Comparison of ENCODE assay signal across 35 cellular contexts in the genomic region with DNA sequence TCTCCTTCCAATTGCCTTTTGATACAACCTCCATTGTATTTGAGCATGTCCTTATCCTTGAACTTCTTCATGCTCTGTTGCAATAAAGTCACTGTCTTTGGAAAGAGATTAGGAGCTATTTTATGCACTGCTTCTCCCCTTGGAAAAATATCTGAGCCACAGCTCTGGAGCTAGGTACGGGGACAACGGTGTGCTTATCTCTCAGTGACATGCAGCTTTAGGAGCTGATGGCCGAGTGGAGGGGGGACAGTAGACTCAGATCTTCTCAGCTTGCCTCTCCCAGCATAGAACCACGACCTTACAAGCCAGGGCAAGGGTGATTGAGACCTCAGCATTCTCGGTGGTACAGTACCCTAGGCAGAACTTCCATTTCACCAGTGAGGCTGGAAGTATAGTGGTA.
"Had no signal": no experiment of that assay in that cellular context is flagged by ENCODE, and none has a peak within 500 bp of the region (broad histone marks: within the 10 kb centered on the region; RNA-seq: fewer than 3 reads in every experiment).

No MANE protein-coding gene starts in this region.

- DNase-seq: activated CD4-positive, alpha-beta memory T cell treated with anti-CD3 and anti-CD28 coated beads, Interleukin-2, amount 10 ng/mL, durations not matched to agents 7 days and 5 days; activated CD4-positive, alpha-beta T cell treated with anti-CD3 and anti-CD28 coated beads for 1 hour; activated CD4-positive, alpha-beta T cell treated with anti-CD3 and anti-CD28 coated beads for 36 hours; activated CD4-positive, alpha-beta T cell treated with anti-CD3 and anti-CD28 coated beads for 48 hours; activated CD4-positive, alpha-beta T cell treated with anti-CD3 and anti-CD28 coated beads, Interleukin-2, amount 10 ng/mL, durations not matched to agents 7 days and 5 days; activated CD4-positive, alpha-beta T cell treated with anti-CD3 and anti-CD28 coated beads, Interleukin-2, amount 50 U/mL, for 48 hours; activated CD4-positive, CD25-positive, alpha-beta regulatory T cell; activated CD8-positive, alpha-beta memory T cell treated with anti-CD3 and anti-CD28 coated beads for 24 hours; activated CD8-positive, alpha-beta memory T cell treated with anti-CD3 and anti-CD28 coated beads, Interleukin-2, amount 10 ng/mL, durations not matched to agents 7 days and 5 days; activated CD8-positive, alpha-beta memory T cell treated with anti-CD3 and anti-CD28 coated beads, Interleukin-2, amount 50 U/mL, for 48 hours; activated CD8-positive, alpha-beta T cell treated with anti-CD3 and anti-CD28 coated beads, Interleukin-2, amount 10 ng/mL, durations not matched to agents 7 days and 5 days; activated effector memory CD4-positive, alpha-beta T cell treated with Interleukin-2 at 50 U/mL for 16 hours; activated gamma-delta T cell; activated naive CD4-positive, alpha-beta T cell treated with anti-CD3 and anti-CD28 coated beads, Interleukin-2, amount 10 ng/mL, durations not matched to agents 7 days and 5 days; activated naive CD4-positive, alpha-beta T cell treated with Interleukin-2 at 50 U/mL for 16 hours; activated naive CD8-positive, alpha-beta T cell treated with anti-CD3 and anti-CD28 coated beads, Interleukin-2, amount 10 ng/mL, durations not matched to agents 7 days and 5 days; activated naive CD8-positive, alpha-beta T cell treated with anti-CD3 and anti-CD28 coated beads, Interleukin-2, amount 50 U/mL, for 24 hours; activated T-cell treated with anti-CD3 and anti-CD28 coated beads, Interleukin-2, amount 50 U/mL, for 24 hours; activated T-cell treated with anti-CD3 and anti-CD28 coated beads, Interleukin-2, amount 50 U/mL, for 48 hours; amygdala; anterior cingulate cortex; caudate nucleus; cerebellar nuclear complex; T-helper 1 cell; T-helper 2 cell; T-helper 9 cell; WERI-Rb-1 had no signal

- H3K4me3 Mint-ChIP-seq: activated CD4-positive, alpha-beta memory T cell treated with anti-CD3 and anti-CD28 coated beads, Interleukin-2, amount 10 ng/mL, durations not matched to agents 7 days and 5 days; activated CD4-positive, alpha-beta T cell treated with anti-CD3 and anti-CD28 coated beads for 36 hours; activated CD4-positive, alpha-beta T cell treated with anti-CD3 and anti-CD28 coated beads, Interleukin-2, amount 10 ng/mL, durations not matched to agents 7 days and 5 days; activated CD8-positive, alpha-beta memory T cell treated with anti-CD3 and anti-CD28 coated beads, Interleukin-2, amount 10 ng/mL, durations not matched to agents 7 days and 5 days; activated CD8-positive, alpha-beta T cell treated with anti-CD3 and anti-CD28 coated beads, Interleukin-2, amount 10 ng/mL, durations not matched to agents 7 days and 5 days; activated naive CD4-positive, alpha-beta T cell treated with anti-CD3 and anti-CD28 coated beads, Interleukin-2, amount 10 ng/mL, durations not matched to agents 7 days and 5 days; activated naive CD4-positive, alpha-beta T cell treated with anti-CD3 and anti-CD28 coated beads, Interleukin-2, amount 50 U/mL, for 24 hours; activated naive CD8-positive, alpha-beta T cell; activated naive CD8-positive, alpha-beta T cell treated with anti-CD3 and anti-CD28 coated beads, Interleukin-2, amount 10 ng/mL, durations not matched to agents 7 days and 5 days; activated naive CD8-positive, alpha-beta T cell treated with anti-CD3 and anti-CD28 coated beads, Interleukin-2, amount 50 U/mL, for 24 hours; activated T-cell treated with anti-CD3 and anti-CD28 coated beads, Interleukin-2, amount 50 U/mL, for 24 hours; brain; central memory CD8-positive, alpha-beta T cell; T-helper 1 cell treated with Interleukin-12 subunit alpha and Interleukin-12 subunit beta and Interleukin-4 antibody, amounts not matched to agents 30 μg/mL and 1 μg/mL, for 36 hours; T-helper 2 cell treated with Interferon-gamma antibody and Interleukin-4, amounts not matched to agents 5 μg/mL and 100 μg/mL, for 36 hours; WTC11 had no signal

- ATAC-seq: activated CD4-positive, alpha-beta T cell treated with anti-CD3 and anti-CD28 coated beads for 36 hours; activated CD4-positive, CD25-positive, alpha-beta regulatory T cell treated with anti-CD3 and anti-CD28 coated beads, Interleukin-2, amount 50 U/mL, for 24 hours; activated CD8-positive, alpha-beta memory T cell treated with anti-CD3 and anti-CD28 coated beads, Interleukin-2, amount 10 ng/mL, durations not matched to agents 7 days and 5 days; activated CD8-positive, alpha-beta T cell treated with anti-CD3 and anti-CD28 coated beads, Interleukin-2, amount 10 ng/mL, durations not matched to agents 7 days and 5 days; activated naive CD8-positive, alpha-beta T cell treated with anti-CD3 and anti-CD28 coated beads, Interleukin-2, amount 50 U/mL, for 24 hours; WTC11 had no signal

- H3K27me3 Mint-ChIP-seq: activated naive CD4-positive, alpha-beta T cell treated with anti-CD3 and anti-CD28 coated beads, Interleukin-2, amount 10 ng/mL, durations not matched to agents 7 days and 5 days; activated naive CD4-positive, alpha-beta T cell treated with anti-CD3 and anti-CD28 coated beads, Interleukin-2, amount 50 U/mL, for 24 hours; activated naive CD8-positive, alpha-beta T cell; activated naive CD8-positive, alpha-beta T cell treated with anti-CD3 and anti-CD28 coated beads, Interleukin-2, amount 10 ng/mL, durations not matched to agents 7 days and 5 days had no signal

- H3K4me1 Mint-ChIP-seq: activated CD4-positive, alpha-beta memory T cell treated with anti-CD3 and anti-CD28 coated beads, Interleukin-2, amount 10 ng/mL, durations not matched to agents 7 days and 5 days; activated CD4-positive, alpha-beta T cell treated with anti-CD3 and anti-CD28 coated beads for 36 hours; activated CD4-positive, alpha-beta T cell treated with anti-CD3 and anti-CD28 coated beads, Interleukin-2, amount 10 ng/mL, durations not matched to agents 7 days and 5 days; activated CD8-positive, alpha-beta memory T cell treated with anti-CD3 and anti-CD28 coated beads, Interleukin-2, amount 10 ng/mL, durations not matched to agents 7 days and 5 days; activated naive CD4-positive, alpha-beta T cell treated with anti-CD3 and anti-CD28 coated beads, Interleukin-2, amount 10 ng/mL, durations not matched to agents 7 days and 5 days; activated naive CD4-positive, alpha-beta T cell treated with anti-CD3 and anti-CD28 coated beads, Interleukin-2, amount 50 U/mL, for 24 hours; activated naive CD8-positive, alpha-beta T cell treated with anti-CD3 and anti-CD28 coated beads, Interleukin-2, amount 50 U/mL, for 24 hours; brain; central memory CD8-positive, alpha-beta T cell; WTC11 had no signal

- H3K27ac Mint-ChIP-seq: activated CD4-positive, alpha-beta memory T cell treated with anti-CD3 and anti-CD28 coated beads, Interleukin-2, amount 10 ng/mL, durations not matched to agents 7 days and 5 days; activated CD4-positive, alpha-beta T cell treated with anti-CD3 and anti-CD28 coated beads for 36 hours; activated CD4-positive, alpha-beta T cell treated with anti-CD3 and anti-CD28 coated beads, Interleukin-2, amount 10 ng/mL, durations not matched to agents 7 days and 5 days; activated CD8-positive, alpha-beta memory T cell treated with anti-CD3 and anti-CD28 coated beads, Interleukin-2, amount 10 ng/mL, durations not matched to agents 7 days and 5 days; activated CD8-positive, alpha-beta T cell treated with anti-CD3 and anti-CD28 coated beads, Interleukin-2, amount 10 ng/mL, durations not matched to agents 7 days and 5 days; activated naive CD4-positive, alpha-beta T cell treated with anti-CD3 and anti-CD28 coated beads, Interleukin-2, amount 10 ng/mL, durations not matched to agents 7 days and 5 days; activated naive CD4-positive, alpha-beta T cell treated with anti-CD3 and anti-CD28 coated beads, Interleukin-2, amount 50 U/mL, for 24 hours; activated naive CD8-positive, alpha-beta T cell; activated naive CD8-positive, alpha-beta T cell treated with anti-CD3 and anti-CD28 coated beads, Interleukin-2, amount 10 ng/mL, durations not matched to agents 7 days and 5 days; activated naive CD8-positive, alpha-beta T cell treated with anti-CD3 and anti-CD28 coated beads, Interleukin-2, amount 50 U/mL, for 24 hours; activated T-cell treated with anti-CD3 and anti-CD28 coated beads, Interleukin-2, amount 50 U/mL, for 24 hours; brain; T-helper 1 cell treated with Interleukin-12 subunit alpha and Interleukin-12 subunit beta and Interleukin-4 antibody, amounts not matched to agents 30 μg/mL and 1 μg/mL, for 36 hours; T-helper 2 cell treated with Interferon-gamma antibody and Interleukin-4, amounts not matched to agents 5 μg/mL and 100 μg/mL, for 36 hours; WTC11 had no signal

- H3K9me3 Mint-ChIP-seq: activated naive CD4-positive, alpha-beta T cell treated with anti-CD3 and anti-CD28 coated beads, Interleukin-2, amount 50 U/mL, for 24 hours had no signal
